8 cellular contexts compared by ENCODE assay signal in genomic region chr2:65349863-65350262, GRCh38.
DNase-seq lines count a peak whose midpoint lies in the region; ATAC-seq, FAIRE-seq and TF ChIP-seq lines count a peak whose summit lies in the region.

No MANE protein-coding gene starts in this region.

- peak; percentile 27 for DNase-seq in H54 (ENCODE audit: insufficient read length, low spot score)
- DNase-seq in NCI-H69 (lab: John Stamatoyannopoulos, UW): peak; percentile 82
- peak; percentile 49 for DNase-seq in ecto neural progenitor cell (ENCODE audit: low spot score)
- peak; percentile 83 for DNase-seq in posterior vena cava (ENCODE audit: low spot score)
- DNase-seq in GM19240 (ENCODE audit: insufficient read length, low spot score): no peak
- no peak for DNase-seq in middle frontal gyrus (ENCODE audit: extremely low spot score, low spot score)
- DNase-seq in pons (ENCODE audit: low spot score): no peak

- intact Hi-C loops in posterior vena cava (cut with DNase I): no loop called here

- FAIRE-seq in H54 (lab: Jason Lieb, UNC): peak; percentile 27

- TF ChIP-seq POLR2A in H54 (IDR thresholded peaks at IDR 0.05; ENCODE audit: low read depth, low read length): no peak

- ATAC-seq in HG03460 (IDR thresholded peaks at IDR 0.05; ENCODE audit: unreplicated experiment): no peak

Comparison
In these comparisons a context has a peak if more than half of its experiments do, and no peak if none do; other contexts are left out.
1. DNase-seq: peak in H54 (single experiment), NCI-H69 (single experiment), ecto neural progenitor cell (single experiment) and posterior vena cava (single experiment); none in GM19240 (single experiment), middle frontal gyrus (single experiment) and pons (single experiment).